11 cellular contexts compared by ENCODE assay signal in the genomic region with DNA sequence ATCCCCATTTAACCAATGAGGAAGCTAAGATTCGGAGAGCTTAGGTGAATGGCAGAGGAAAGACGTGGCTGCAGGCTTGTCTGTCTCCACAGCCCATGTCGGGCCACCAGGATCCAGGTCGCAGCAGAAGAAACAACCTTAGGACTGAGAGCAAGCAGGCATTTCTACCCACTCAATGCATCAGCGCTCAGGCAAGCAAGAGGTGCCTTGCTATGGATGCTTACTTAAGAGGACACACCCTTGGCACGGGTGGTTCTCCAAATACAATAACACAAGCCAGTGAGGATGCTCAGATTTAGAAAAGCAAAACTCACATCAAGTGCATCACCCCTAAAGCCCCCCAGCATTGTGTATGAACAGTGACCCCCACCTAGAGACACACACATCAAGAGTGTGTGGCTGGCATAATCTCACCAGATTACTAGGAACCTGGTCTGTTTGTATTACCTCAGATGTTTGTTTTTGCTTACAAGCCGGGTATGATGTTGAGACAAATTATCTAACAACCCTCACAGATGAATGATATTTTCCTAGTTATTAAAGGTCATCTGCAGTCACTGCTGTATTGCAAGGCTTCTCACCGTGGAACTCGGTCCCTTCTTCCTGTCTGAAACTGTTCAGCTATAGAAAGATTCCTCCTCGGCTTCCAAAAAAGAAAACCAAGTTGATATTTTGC. TPM values are rescaled to one million over a fixed set of nuclear protein-coding genes. Genes with fewer than 3 reads are reported as not detected.
DNase-seq lines count a peak whose midpoint lies in the region; ATAC-seq, FAIRE-seq and TF ChIP-seq lines count a peak whose summit lies in the region.
"Had no signal": no experiment of that assay in that cellular context is flagged by ENCODE, and none has a peak within 500 bp of the region (broad histone marks: within the 10 kb centered on the region; RNA-seq: fewer than 3 reads in every experiment).

No MANE protein-coding gene starts in this region.

- H3K27me3 Mint-ChIP-seq in CD4-positive, alpha-beta memory T cell: peaks cover 0 to 2% of the 10 kb centered on the region in 2 donors
- H3K27me3 Mint-ChIP-seq in T-helper 2 cell treated with Interferon-gamma antibody and Interleukin-4, amounts not matched to agents 5 μg/mL and 100 μg/mL, for 36 hours (ENCODE audit: low read depth): no peaks in the 10 kb centered on the region

- H3K9me3 Mint-ChIP-seq in CD4-positive, alpha-beta memory T cell: no peaks in the 10 kb centered on the region
- no peaks in the 10 kb centered on the region for H3K9me3 Mint-ChIP-seq in T-helper 2 cell treated with Interferon-gamma antibody and Interleukin-4, amounts not matched to agents 5 μg/mL and 100 μg/mL, for 36 hours
- H3K9me3 Mint-ChIP-seq: activated naive CD4-positive, alpha-beta T cell treated with anti-CD3 and anti-CD28 coated beads for 36 hours; central memory CD8-positive, alpha-beta T cell had no signal

- no peaks in the 10 kb centered on the region for H3K9me3 ChIP-seq in heart right ventricle
- no peaks in the 10 kb centered on the region for H3K9me3 ChIP-seq in gastrocnemius medialis
- H3K9me3 ChIP-seq in CD4-positive, alpha-beta memory T cell (ENCODE audit: control insufficient read depth in 1 of 2, low read length in 2 of 2): no peaks in the 10 kb centered on the region

- no peak for TF ChIP-seq CTCF in bronchial epithelial cell (IDR thresholded peaks at IDR 0.05; ENCODE audit: insufficient read depth, low read length, severe bottlenecking)
- TF ChIP-seq CTCF in heart right ventricle (IDR thresholded peaks at IDR 0.05): no peak
- no peak for TF ChIP-seq CTCF in gastrocnemius medialis (IDR thresholded peaks at IDR 0.05 in 4 of 5, conservative IDR thresholded peaks at IDR 0.05 in 1 of 5)

- H3K36me3 ChIP-seq in bronchial epithelial cell (ENCODE audit: control insufficient read depth, insufficient read depth, low read length) (no peaks in the 10 kb centered on the region), heart right ventricle (no peaks in the 10 kb centered on the region), gastrocnemius medialis (no peaks in the 10 kb centered on the region)
- H3K36me3 ChIP-seq in CD4-positive, alpha-beta memory T cell (ENCODE audit: insufficient read depth, low read length): no peaks in the 10 kb centered on the region

- peak overlapping the region in 7 of 10 donors; percentile 3 to 75 (median 60) for H3K27ac ChIP-seq in heart right ventricle
- H3K27ac ChIP-seq in gastrocnemius medialis: peak overlapping the region in 3 of 4 donors; percentile 35 to 82 (median 67)
- no peak overlapping the region for H3K27ac ChIP-seq in CD4-positive, alpha-beta memory T cell (ENCODE audit: low read depth, low read length)

- in situ Hi-C loops in gastrocnemius medialis (cut with MboI; ENCODE audit: low sequenced_read_pairs in 4 of 4): no loop called here

- H3K4me1 ChIP-seq in heart right ventricle (peaks cover 0 to 29% (median 11%) of the 10 kb centered on the region in 9 donors), gastrocnemius medialis (peaks cover 0 to 10% of the 10 kb centered on the region in 2 donors)
- H3K4me1 ChIP-seq in CD4-positive, alpha-beta memory T cell (ENCODE audit: insufficient read depth, low read length): no peaks in the 10 kb centered on the region

- H3K4me3 Mint-ChIP-seq in CD4-positive, alpha-beta memory T cell: no peak overlapping the region
- H3K4me3 Mint-ChIP-seq in T-helper 2 cell treated with Interferon-gamma antibody and Interleukin-4, amounts not matched to agents 5 μg/mL and 100 μg/mL, for 36 hours: no peak overlapping the region
- H3K4me3 Mint-ChIP-seq: activated B cell treated with CpG ODN at 0.5 μM for 24 hours; activated naive CD4-positive, alpha-beta T cell treated with anti-CD3 and anti-CD28 coated beads for 36 hours; central memory CD8-positive, alpha-beta T cell had no signal

- H3K27ac Mint-ChIP-seq in CD4-positive, alpha-beta memory T cell: no peak overlapping the region
- no peak overlapping the region for H3K27ac Mint-ChIP-seq in T-helper 2 cell treated with Interferon-gamma antibody and Interleukin-4, amounts not matched to agents 5 μg/mL and 100 μg/mL, for 36 hours
- H3K27ac Mint-ChIP-seq: activated B cell treated with CpG ODN at 0.5 μM for 24 hours; activated naive CD4-positive, alpha-beta T cell treated with anti-CD3 and anti-CD28 coated beads for 36 hours had no signal

- CTCF ChIA-PET in CD4-positive, alpha-beta memory T cell (lab: Charles Lee; ENCODE audit: partially characterized antibody): no interaction called here

- peak; percentile 5 for DNase-seq in M059J (ENCODE audit: low read depth)
- peak; percentile 30 for DNase-seq in bronchial epithelial cell (ENCODE audit: low read depth)
- DNase-seq in heart right ventricle: no peak
- DNase-seq in gastrocnemius medialis: no peak
- DNase-seq in HK-2 (ENCODE audit: unreplicated experiment): no peak
- no peak for DNase-seq in stimulated activated CD4-positive, alpha-beta T cell treated with anti-CD3 and anti-CD28 coated beads, Interleukin-4, amount 100 ng/mL, for 24 hours
- DNase-seq in CD4-positive, alpha-beta memory T cell: no peak
- no peak for DNase-seq in T-helper 2 cell treated with Interferon-gamma antibody and Interleukin-4, amounts not matched to agents 5 μg/mL and 100 μg/mL, for 36 hours (ENCODE audit: low spot score)
- DNase-seq: activated B cell treated with CpG ODN at 0.5 μM for 24 hours; activated naive CD4-positive, alpha-beta T cell treated with anti-CD3 and anti-CD28 coated beads for 36 hours had no signal

- TF ChIP-seq POLR2A in gastrocnemius medialis (IDR thresholded peaks at IDR 0.05): no peak

- H3K4me3 ChIP-seq in bronchial epithelial cell (ENCODE audit: low read depth, low read length): no peak overlapping the region
- H3K4me3 ChIP-seq in heart right ventricle: peak overlapping the region in 1 of 10 donors; percentile 3
- H3K4me3 ChIP-seq in gastrocnemius medialis: no peak overlapping the region
- H3K4me3 ChIP-seq in CD4-positive, alpha-beta memory T cell (ENCODE audit: low read length in 2 of 2): no peak overlapping the region

- no peaks in the 10 kb centered on the region for H3K36me3 Mint-ChIP-seq in CD4-positive, alpha-beta memory T cell
- no peaks in the 10 kb centered on the region for H3K36me3 Mint-ChIP-seq in T-helper 2 cell treated with Interferon-gamma antibody and Interleukin-4, amounts not matched to agents 5 μg/mL and 100 μg/mL, for 36 hours (ENCODE audit: low read depth)

- no peaks in the 10 kb centered on the region for H3K4me1 Mint-ChIP-seq in CD4-positive, alpha-beta memory T cell
- no peaks in the 10 kb centered on the region for H3K4me1 Mint-ChIP-seq in T-helper 2 cell treated with Interferon-gamma antibody and Interleukin-4, amounts not matched to agents 5 μg/mL and 100 μg/mL, for 36 hours (ENCODE audit: low read depth)
- H3K4me1 Mint-ChIP-seq: activated B cell treated with CpG ODN at 0.5 μM for 24 hours; central memory CD8-positive, alpha-beta T cell had no signal

- WGBS in heart right ventricle, 2 donors: 62 to 69% methylated on average over 10 of the region's 10 CpGs

- POLR2A ChIA-PET in CD4-positive, alpha-beta memory T cell (lab: Charles Lee; ENCODE audit: partially characterized antibody): no interaction called here

- peak in 3 of 8 donors; percentile 5 to 25 (median 10) for ATAC-seq in heart right ventricle
- ATAC-seq in gastrocnemius medialis: peak; percentile 28 to 59

- H3K27me3 ChIP-seq in bronchial epithelial cell (ENCODE audit: control insufficient read depth, insufficient read depth, low read length) (no peaks in the 10 kb centered on the region), heart right ventricle (no peaks in the 10 kb centered on the region), gastrocnemius medialis (no peaks in the 10 kb centered on the region)
- H3K27me3 ChIP-seq in CD4-positive, alpha-beta memory T cell (ENCODE audit: insufficient read depth, low read length): no peaks in the 10 kb centered on the region

- FAIRE-seq in bronchial epithelial cell (lab: Jason Lieb, UNC): no peak

- intact Hi-C loops in heart right ventricle (cut with DNase I) (loop anchor here in 1 of 10 donors (2.0 kb wide), 1 partner anchor 21 kb away; no protein-coding TSS in a partner anchor), gastrocnemius medialis (cut with DNase I; ENCODE audit: low total_unique reads) (no loop called here)
- intact Hi-C loops in CD4-positive, alpha-beta memory T cell (cut with micrococcal nuclease): no loop called here

RNA-seq across cellular contexts. Expression of gene NPAS2, which starts 34.2 kb away (rescaled TPM):
- 3.6 and 5.3 TPM in 2 replicates for total RNA-seq in M059J (2014; rRNA removed; shearing (Covaris generic))
- 8.2 and 12.3 TPM in 2 replicates for total RNA-seq in bronchial epithelial cell
- 10 to 100 TPM; 33.8 to 48.4 (median 41.2) TPM for total RNA-seq in heart right ventricle
- polyA plus RNA-seq in heart right ventricle: 10 to 100 TPM; 32.1 to 70.1 TPM
- total RNA-seq in gastrocnemius medialis: 10 to 100 TPM; 11.4 to 48.2 (median 36.6) TPM
- total RNA-seq in CD4-positive, alpha-beta memory T cell: 1 to 10 TPM; 2.1 to 2.6 TPM
- under 1 TPM in 1 of 2 donors, not detected in 1; 0.79 TPM for polyA plus RNA-seq in CD4-positive, alpha-beta memory T cell
- total RNA-seq: activated B cell treated with CpG ODN at 0.5 μM for 24 hours had no signal

Comparison
In these comparisons a context has a peak if more than half of its experiments do, and no peak if none do; other contexts are left out.
1. DNase-seq: peak in M059J (single experiment) and bronchial epithelial cell (single experiment); none in heart right ventricle (0 of 2), gastrocnemius medialis (0 of 2), HK-2 (single experiment), stimulated activated CD4-positive, alpha-beta T cell treated with anti-CD3 and anti-CD28 coated beads, Interleukin-4, amount 100 ng/mL, for 24 hours (single experiment), CD4-positive, alpha-beta memory T cell (0 of 5) and T-helper 2 cell treated with Interferon-gamma antibody and Interleukin-4, amounts not matched to agents 5 μg/mL and 100 μg/mL, for 36 hours (single experiment).